ENCODE assay signal across 1 cellular context in the genomic region with DNA sequence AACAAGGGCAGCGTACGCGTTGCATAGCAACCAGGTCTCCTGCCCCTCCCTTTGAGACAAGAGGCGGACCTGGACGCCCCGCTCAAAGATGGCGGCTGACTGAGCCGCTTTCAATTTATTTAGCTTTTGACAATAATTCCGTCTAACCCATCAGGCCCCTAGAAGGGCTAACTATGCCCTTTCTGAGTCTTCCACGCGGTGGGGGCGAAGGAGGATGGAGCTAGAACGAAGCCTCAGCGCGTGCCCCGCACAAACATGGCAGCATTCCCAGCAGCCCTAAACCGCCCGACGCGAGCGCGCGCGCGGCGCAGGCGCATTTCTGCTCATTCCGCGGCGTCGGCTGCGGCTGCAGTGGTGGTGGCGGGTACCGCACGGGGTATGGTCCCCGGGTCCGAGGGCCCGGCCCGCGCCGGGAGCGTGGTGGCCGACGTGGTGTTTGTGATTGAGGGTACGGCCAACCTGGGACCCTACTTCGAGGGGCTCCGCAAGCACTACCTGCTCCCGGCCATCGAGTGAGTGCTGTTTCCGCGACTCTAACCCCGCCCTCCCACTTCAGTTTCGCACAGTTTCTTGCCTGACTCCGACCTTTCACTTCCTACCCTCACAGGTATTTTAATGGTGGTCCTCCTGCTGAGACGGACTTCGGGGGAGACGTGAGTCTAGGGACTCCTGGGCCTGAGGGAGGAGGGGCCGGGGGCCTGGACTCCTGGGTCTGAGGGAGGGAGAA.
TF ChIP-seq lines count a peak whose summit lies in the region.

TSS of gene MED25 (plus strand) at position 326 of the 727 bp plus-strand sequence. CDS start at position 379, 53 bp downstream.

TF ChIP-seq in HEK293, 187 proteins besides CTCF, POLR2A, EP300 and RAD21 (continued from another document):
- TF ChIP-seq ZNF580 (tag by site-specific recombination; IDR thresholded peaks at IDR 0.05) (peak; percentile 57), ZNF214 (tag by site-specific recombination; IDR thresholded peaks at IDR 0.05; ENCODE audit: borderline replicate concordance) (no peak), ZNF610 (tag by site-specific recombination; IDR thresholded peaks at IDR 0.05; ENCODE audit: borderline replicate concordance) (no peak), ZNF658 (tag by site-specific recombination; IDR thresholded peaks at IDR 0.05) (no peak), ZNF423 (tag by site-specific recombination; IDR thresholded peaks at IDR 0.05) (no peak), ZNF2 (tag by site-specific recombination; IDR thresholded peaks at IDR 0.05) (peak; percentile 41; the same call in 1 of the 2 replicates), TRIM28 (IDR thresholded peaks at IDR 0.05; ENCODE audit: borderline replicate concordance, low read length) (no peak), SCRT1 (tag by site-specific recombination; IDR thresholded peaks at IDR 0.05; ENCODE audit: borderline replicate concordance) (no peak), ZFP69B (tag by site-specific recombination; IDR thresholded peaks at IDR 0.05) (peak; percentile 43; the same call in 1 of the 2 replicates), IKZF3 (tag by site-specific recombination; IDR thresholded peaks at IDR 0.05) (no peak), ZIC2 (tag by site-specific recombination; IDR thresholded peaks at IDR 0.05) (peak; percentile 38; the same call in 1 of the 2 replicates), BCL11A (tag by site-specific recombination; IDR thresholded peaks at IDR 0.05; ENCODE audit: low read depth) (no peak), ZNF654 (tag by site-specific recombination; IDR thresholded peaks at IDR 0.05; ENCODE audit: low read depth) (no peak), ZNF600 (tag by site-specific recombination; IDR thresholded peaks at IDR 0.05) (no peak), ZSCAN30 (tag by site-specific recombination; IDR thresholded peaks at IDR 0.05) (peak; percentile 69; the same call in 1 of the 2 replicates), ZNF112 (tag by site-specific recombination; IDR thresholded peaks at IDR 0.05) (no peak), ZNF664 (tag by site-specific recombination; IDR thresholded peaks at IDR 0.05) (no peak), ZNF677 (tag by site-specific recombination; IDR thresholded peaks at IDR 0.05) (no peak), ZNF623 (tag by site-specific recombination; IDR thresholded peaks at IDR 0.05) (no peak), ZNF248 (tag by site-specific recombination; IDR thresholded peaks at IDR 0.05) (no peak), ZNF23 (tag by site-specific recombination; IDR thresholded peaks at IDR 0.05; ENCODE audit: borderline replicate concordance) (no peak), ZNF155 (tag by site-specific recombination; IDR thresholded peaks at IDR 0.05) (no peak), ZNF335 (tag by site-specific recombination; conservative IDR thresholded peaks at IDR 0.05) (peak; percentile 94), ZNF544 (tag by site-specific recombination; IDR thresholded peaks at IDR 0.05) (no peak), YY2 (tag by site-specific recombination; IDR thresholded peaks at IDR 0.05) (peak; percentile 88), ZNF354C (tag by site-specific recombination; IDR thresholded peaks at IDR 0.05; ENCODE audit: borderline replicate concordance, low read depth) (no peak), SCRT2 (tag by site-specific recombination; IDR thresholded peaks at IDR 0.05) (peak; percentile 6; the same call in 1 of the 2 replicates), FEZF1 (tag by site-specific recombination; IDR thresholded peaks at IDR 0.05) (no peak), ZNF169 (tag by site-specific recombination; IDR thresholded peaks at IDR 0.05) (no peak), ZNF394 (tag by site-specific recombination; IDR thresholded peaks at IDR 0.05; ENCODE audit: borderline replicate concordance) (no peak), HOXC10 (CRISPR knock-in tag; IDR thresholded peaks at IDR 0.05) (no peak), ZNF202 (tag by site-specific recombination; IDR thresholded peaks at IDR 0.05; ENCODE audit: borderline replicate concordance) (no peak), ZNF707 (tag by site-specific recombination; IDR thresholded peaks at IDR 0.05) (no peak), TSHZ1 (tag by site-specific recombination; IDR thresholded peaks at IDR 0.05; ENCODE audit: borderline replicate concordance) (no peak), MZF1 (tag by site-specific recombination; IDR thresholded peaks at IDR 0.05; ENCODE audit: borderline replicate concordance) (no peak)
- TF ChIP-seq, protein P1, sequence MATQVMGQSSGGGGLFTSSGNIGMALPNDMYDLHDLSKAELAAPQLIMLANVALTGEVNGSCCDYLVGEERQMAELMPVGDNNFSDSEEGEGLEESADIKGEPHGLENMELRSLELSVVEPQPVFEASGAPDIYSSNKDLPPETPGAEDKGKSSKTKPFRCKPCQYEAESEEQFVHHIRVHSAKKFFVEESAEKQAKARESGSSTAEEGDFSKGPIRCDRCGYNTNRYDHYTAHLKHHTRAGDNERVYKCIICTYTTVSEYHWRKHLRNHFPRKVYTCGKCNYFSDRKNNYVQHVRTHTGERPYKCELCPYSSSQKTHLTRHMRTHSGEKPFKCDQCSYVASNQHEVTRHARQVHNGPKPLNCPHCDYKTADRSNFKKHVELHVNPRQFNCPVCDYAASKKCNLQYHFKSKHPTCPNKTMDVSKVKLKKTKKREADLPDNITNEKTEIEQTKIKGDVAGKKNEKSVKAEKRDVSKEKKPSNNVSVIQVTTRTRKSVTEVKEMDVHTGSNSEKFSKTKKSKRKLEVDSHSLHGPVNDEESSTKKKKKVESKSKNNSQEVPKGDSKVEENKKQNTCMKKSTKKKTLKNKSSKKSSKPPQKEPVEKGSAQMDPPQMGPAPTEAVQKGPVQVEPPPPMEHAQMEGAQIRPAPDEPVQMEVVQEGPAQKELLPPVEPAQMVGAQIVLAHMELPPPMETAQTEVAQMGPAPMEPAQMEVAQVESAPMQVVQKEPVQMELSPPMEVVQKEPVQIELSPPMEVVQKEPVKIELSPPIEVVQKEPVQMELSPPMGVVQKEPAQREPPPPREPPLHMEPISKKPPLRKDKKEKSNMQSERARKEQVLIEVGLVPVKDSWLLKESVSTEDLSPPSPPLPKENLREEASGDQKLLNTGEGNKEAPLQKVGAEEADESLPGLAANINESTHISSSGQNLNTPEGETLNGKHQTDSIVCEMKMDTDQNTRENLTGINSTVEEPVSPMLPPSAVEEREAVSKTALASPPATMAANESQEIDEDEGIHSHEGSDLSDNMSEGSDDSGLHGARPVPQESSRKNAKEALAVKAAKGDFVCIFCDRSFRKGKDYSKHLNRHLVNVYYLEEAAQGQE (tag by site-specific recombination; IDR thresholded peaks at IDR 0.05) = no peak
- TF ChIP-seq, protein P2, sequence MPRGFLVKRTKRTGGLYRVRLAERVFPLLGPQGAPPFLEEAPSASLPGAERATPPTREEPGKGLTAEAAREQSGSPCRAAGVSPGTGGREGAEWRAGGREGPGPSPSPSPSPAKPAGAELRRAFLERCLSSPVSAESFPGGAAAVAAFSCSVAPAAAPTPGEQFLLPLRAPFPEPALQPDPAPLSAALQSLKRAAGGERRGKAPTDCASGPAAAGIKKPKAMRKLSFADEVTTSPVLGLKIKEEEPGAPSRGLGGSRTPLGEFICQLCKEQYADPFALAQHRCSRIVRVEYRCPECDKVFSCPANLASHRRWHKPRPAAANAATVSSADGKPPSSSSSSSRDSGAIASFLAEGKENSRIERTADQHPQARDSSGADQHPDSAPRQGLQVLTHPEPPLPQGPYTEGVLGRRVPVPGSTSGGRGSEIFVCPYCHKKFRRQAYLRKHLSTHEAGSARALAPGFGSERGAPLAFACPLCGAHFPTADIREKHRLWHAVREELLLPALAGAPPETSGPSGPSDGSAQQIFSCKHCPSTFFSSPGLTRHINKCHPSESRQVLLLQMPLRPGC (tag by site-specific recombination; IDR thresholded peaks at IDR 0.05) = no peak
- TF ChIP-seq, protein P3, sequence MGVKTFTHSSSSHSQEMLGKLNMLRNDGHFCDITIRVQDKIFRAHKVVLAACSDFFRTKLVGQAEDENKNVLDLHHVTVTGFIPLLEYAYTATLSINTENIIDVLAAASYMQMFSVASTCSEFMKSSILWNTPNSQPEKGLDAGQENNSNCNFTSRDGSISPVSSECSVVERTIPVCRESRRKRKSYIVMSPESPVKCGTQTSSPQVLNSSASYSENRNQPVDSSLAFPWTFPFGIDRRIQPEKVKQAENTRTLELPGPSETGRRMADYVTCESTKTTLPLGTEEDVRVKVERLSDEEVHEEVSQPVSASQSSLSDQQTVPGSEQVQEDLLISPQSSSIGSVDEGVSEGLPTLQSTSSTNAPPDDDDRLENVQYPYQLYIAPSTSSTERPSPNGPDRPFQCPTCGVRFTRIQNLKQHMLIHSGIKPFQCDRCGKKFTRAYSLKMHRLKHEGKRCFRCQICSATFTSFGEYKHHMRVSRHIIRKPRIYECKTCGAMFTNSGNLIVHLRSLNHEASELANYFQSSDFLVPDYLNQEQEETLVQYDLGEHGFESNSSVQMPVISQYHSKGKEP (tag by site-specific recombination; IDR thresholded peaks at IDR 0.05) = no peak
- TF ChIP-seq, protein P4, sequence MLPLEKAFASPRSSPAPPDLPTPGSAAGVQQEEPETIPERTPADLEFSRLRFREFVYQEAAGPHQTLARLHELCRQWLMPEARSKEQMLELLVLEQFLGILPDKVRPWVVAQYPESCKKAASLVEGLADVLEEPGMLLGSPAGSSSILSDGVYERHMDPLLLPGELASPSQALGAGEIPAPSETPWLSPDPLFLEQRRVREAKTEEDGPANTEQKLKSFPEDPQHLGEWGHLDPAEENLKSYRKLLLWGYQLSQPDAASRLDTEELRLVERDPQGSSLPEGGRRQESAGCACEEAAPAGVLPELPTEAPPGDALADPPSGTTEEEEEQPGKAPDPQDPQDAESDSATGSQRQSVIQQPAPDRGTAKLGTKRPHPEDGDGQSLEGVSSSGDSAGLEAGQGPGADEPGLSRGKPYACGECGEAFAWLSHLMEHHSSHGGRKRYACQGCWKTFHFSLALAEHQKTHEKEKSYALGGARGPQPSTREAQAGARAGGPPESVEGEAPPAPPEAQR (tag by site-specific recombination; IDR thresholded peaks at IDR 0.05) = no peak
- TF ChIP-seq, protein P5, sequence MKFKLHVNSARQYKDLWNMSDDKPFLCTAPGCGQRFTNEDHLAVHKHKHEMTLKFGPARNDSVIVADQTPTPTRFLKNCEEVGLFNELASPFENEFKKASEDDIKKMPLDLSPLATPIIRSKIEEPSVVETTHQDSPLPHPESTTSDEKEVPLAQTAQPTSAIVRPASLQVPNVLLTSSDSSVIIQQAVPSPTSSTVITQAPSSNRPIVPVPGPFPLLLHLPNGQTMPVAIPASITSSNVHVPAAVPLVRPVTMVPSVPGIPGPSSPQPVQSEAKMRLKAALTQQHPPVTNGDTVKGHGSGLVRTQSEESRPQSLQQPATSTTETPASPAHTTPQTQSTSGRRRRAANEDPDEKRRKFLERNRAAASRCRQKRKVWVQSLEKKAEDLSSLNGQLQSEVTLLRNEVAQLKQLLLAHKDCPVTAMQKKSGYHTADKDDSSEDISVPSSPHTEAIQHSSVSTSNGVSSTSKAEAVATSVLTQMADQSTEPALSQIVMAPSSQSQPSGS (tag by site-specific recombination; IDR thresholded peaks at IDR 0.05; ENCODE audit: low read depth) = no peak
TF ChIP-seq in HEK293: peak in this region for 30.
